In genomic region chr1:75587692-75588091, GRCh38 we compare ENCODE assay signal across 24 cellular contexts. TPM values are rescaled to one million over a fixed set of nuclear protein-coding genes. Genes with fewer than 3 reads are reported as not detected.
DNase-seq lines count a peak whose midpoint lies in the region; ATAC-seq and TF ChIP-seq lines count a peak whose summit lies in the region.
"Had no signal": no experiment of that assay in that cellular context is flagged by ENCODE, and none has a peak within 500 bp of the region (broad histone marks: within the 10 kb centered on the region; RNA-seq: fewer than 3 reads in every experiment).

No MANE protein-coding gene starts in this region.

- ATAC-seq in WTC11 (peak; percentile 65), GM21576 (IDR thresholded peaks at IDR 0.05; ENCODE audit: unreplicated experiment) (no peak)
- ATAC-seq: CD8-positive, alpha-beta T cell; GM12878; K562 had no signal

- no peaks in the 10 kb centered on the region for H3K9me3 ChIP-seq in HUES6 (ENCODE audit: control insufficient read depth, insufficient read depth, low read depth, low read length)
- H3K9me3 ChIP-seq in iPS-20b (ENCODE audit: insufficient read depth, low read depth, low read length): no peaks in the 10 kb centered on the region
- H3K9me3 ChIP-seq in neural progenitor cell (ENCODE audit: low read depth): peaks cover under 1% of the 10 kb centered on the region
- no peaks in the 10 kb centered on the region for H3K9me3 ChIP-seq in stomach
- H3K9me3 ChIP-seq: Caco-2 had no signal

- CTCF ChIA-PET in WTC11 (lab: Charles Lee): no interaction called here

- WGBS in stomach, 5 donors: 20 to 55% (median 42%) methylated on average over 3 of the region's 3 CpGs

- H3K4me3 Mint-ChIP-seq in WTC11 (no peak overlapping the region), neural progenitor cell (no peak overlapping the region), CD14-positive monocyte (no peak overlapping the region)
- H3K4me3 Mint-ChIP-seq: CD8-positive, alpha-beta T cell had no signal

- POLR2A ChIA-PET in WTC11 (lab: Charles Lee): no interaction called here

- H3F3A ChIP-seq in neural progenitor cell (ENCODE audit: low read depth): no peaks in the 10 kb centered on the region

- no peak for TF ChIP-seq POLR2A in stomach (IDR thresholded peaks at IDR 0.05)

- no peak for TF ChIP-seq CTCF in WTC11 (IDR thresholded peaks at IDR 0.05)
- no peak for TF ChIP-seq CTCF in neural progenitor cell (IDR thresholded peaks at IDR 0.05)
- no peak for TF ChIP-seq CTCF in stomach (IDR thresholded peaks at IDR 0.05)
- TF ChIP-seq CTCF in CD14-positive monocyte (IDR thresholded peaks at IDR 0.05): no peak

- H3K36me3 ChIP-seq in HUES6 (ENCODE audit: control insufficient read depth, insufficient read depth, low read length) (no peaks in the 10 kb centered on the region), iPS-20b (ENCODE audit: insufficient read depth, low read depth, low read length) (no peaks in the 10 kb centered on the region), neural progenitor cell (no peaks in the 10 kb centered on the region), stomach (no peaks in the 10 kb centered on the region)

- H3K27me3 Mint-ChIP-seq in WTC11 (ENCODE audit: low read depth) (no peaks in the 10 kb centered on the region; the same call in 1 of the 2 replicates), neural progenitor cell (ENCODE audit: insufficient read depth, low read depth) (no peaks in the 10 kb centered on the region), CD14-positive monocyte (ENCODE audit: low read depth in 3 of 3) (peaks cover 0 to 7% (median 0%) of the 10 kb centered on the region in 3 donors)

- peaks cover 23% of the 10 kb centered on the region for H3K4me1 Mint-ChIP-seq in WTC11
- peaks cover 16% of the 10 kb centered on the region for H3K4me1 Mint-ChIP-seq in neural progenitor cell
- H3K4me1 Mint-ChIP-seq in CD14-positive monocyte: no peaks in the 10 kb centered on the region

- no peak overlapping the region for H2AFZ ChIP-seq in neural progenitor cell (replicated peaks)

- no peaks in the 10 kb centered on the region for H3K79me2 ChIP-seq in neural progenitor cell (ENCODE audit: low read depth)

- H3K9me3 Mint-ChIP-seq in WTC11: no peaks in the 10 kb centered on the region; the same call in 1 of the 2 replicates
- H3K9me3 Mint-ChIP-seq in neural progenitor cell: peaks cover 2% of the 10 kb centered on the region
- H3K9me3 Mint-ChIP-seq in CD14-positive monocyte: peaks cover 0 to 6% (median 0%) of the 10 kb centered on the region in 7 donors

- no peak for DNase-seq in WTC11 (ENCODE audit: low spot score)
- peak; percentile 4 for DNase-seq in neural progenitor cell (ENCODE audit: low spot score)
- DNase-seq in RPMI8226: no peak
- DNase-seq in stomach: no peak
- no peak for DNase-seq in CD14-positive monocyte (ENCODE audit: low spot score)
- DNase-seq: AML-193; C1 segment of cervical spinal cord; Caco-2; CD8-positive, alpha-beta T cell; GDM1; H7; Kasumi-1; MV-4-11; NCI-H1105; NCI-H1436 treated with DMSO at 0.1 percent for 48 hours; NCI-H187 treated with DMSO at 0.1 percent for 48 hours; NCI-H774; SHP77 had no signal

- TF ChIP-seq EP300 in stomach (IDR thresholded peaks at IDR 0.05): no peak

- H4K20me1 ChIP-seq in neural progenitor cell (ENCODE audit: low read depth): peaks cover 10% of the 10 kb centered on the region

- no peaks in the 10 kb centered on the region for H3K36me3 Mint-ChIP-seq in WTC11
- H3K36me3 Mint-ChIP-seq in neural progenitor cell: no peaks in the 10 kb centered on the region
- H3K36me3 Mint-ChIP-seq in CD14-positive monocyte: no peaks in the 10 kb centered on the region
- H3K36me3 Mint-ChIP-seq: CD8-positive, alpha-beta T cell had no signal

- H3K27ac ChIP-seq in HUES6 (ENCODE audit: low read depth, low read length) (no peak overlapping the region), iPS-20b (ENCODE audit: low read length) (no peak overlapping the region), neural progenitor cell (no peak overlapping the region), stomach (no peak overlapping the region)
- H3K27ac ChIP-seq: RWPE1 had no signal

- H3K27me3 ChIP-seq in HUES6 (ENCODE audit: control insufficient read depth, insufficient read depth, low read length) (no peaks in the 10 kb centered on the region), iPS-20b (ENCODE audit: insufficient read depth, low read length) (no peaks in the 10 kb centered on the region), neural progenitor cell (no peaks in the 10 kb centered on the region), stomach (peaks cover 0 to 6% (median 0%) of the 10 kb centered on the region in 3 donors)

- H3K4me1 ChIP-seq in HUES6 (ENCODE audit: control insufficient read depth, insufficient read depth, low read length) (peaks cover 12% of the 10 kb centered on the region), iPS-20b (ENCODE audit: insufficient read depth, low read length) (0 out of 2 replicates have a peak, but pooled peaks cover 3% of the 10 kb centered on the region), neural progenitor cell (peaks cover 11% of the 10 kb centered on the region), stomach (peaks cover 0 to 14% (median 5%) of the 10 kb centered on the region in 4 donors)

- H3K9ac ChIP-seq in HUES6 (ENCODE audit: low read length) (peak overlapping the region; percentile 38), iPS-20b (ENCODE audit: low read depth, low read length) (0 out of 2 replicates have a peak overlapping the region, but pooled peaks have one; percentile 20), neural progenitor cell (no peak overlapping the region)

- H3K4me3 ChIP-seq in HUES6 (ENCODE audit: low read depth, low read length): no peak overlapping the region
- H3K4me3 ChIP-seq in iPS-20b (ENCODE audit: low read length): no peak overlapping the region
- H3K4me3 ChIP-seq in neural progenitor cell: no peak overlapping the region
- no peak overlapping the region for H3K4me3 ChIP-seq in stomach
- H3K4me3 ChIP-seq: GM12878, K562 had no signal

- intact Hi-C loops in stomach (cut with DNase I; ENCODE audit: low total_unique reads) (no loop called here), CD14-positive monocyte (cut with micrococcal nuclease) (no loop called here)

- no peak overlapping the region for H3K27ac Mint-ChIP-seq in WTC11
- H3K27ac Mint-ChIP-seq in neural progenitor cell: no peak overlapping the region
- H3K27ac Mint-ChIP-seq in CD14-positive monocyte: no peak overlapping the region
- H3K27ac Mint-ChIP-seq: CD8-positive, alpha-beta T cell had no signal

- no peak overlapping the region for H3K4me2 ChIP-seq in neural progenitor cell

TF ChIP-seq in WTC11, 78 proteins besides CTCF, POLR2A, EP300 and RAD21:
- TF ChIP-seq SMAD4 (CRISPR knock-in tag; IDR thresholded peaks at IDR 0.05): no peak

RNA-seq across cellular contexts. Expression of gene SLC44A5, which starts 23.2 kb away (rescaled TPM):
- total RNA-seq in WTC11 (2021): 1.6 to 1.8 TPM (median 1.8 TPM) in 3 replicates
- total RNA-seq in neural progenitor cell (ENCODE audit: low replicate concordance): 13.5 and 25.3 TPM in 2 replicates
- total RNA-seq in stomach: 1 to 10 TPM in 2 of 5 donors, under 1 TPM in 1, not detected in 2; 0.29 to 6.7 (median 4.6) TPM
- polyA plus RNA-seq in stomach: 1 to 10 TPM in 1 of 3 donors, under 1 TPM in 1, not detected in 1; 0.12 to 3.9 TPM
- polyA plus RNA-seq in CD14-positive monocyte: not detected
